ENCODE assay signal across 8 cellular contexts in the genomic region with DNA sequence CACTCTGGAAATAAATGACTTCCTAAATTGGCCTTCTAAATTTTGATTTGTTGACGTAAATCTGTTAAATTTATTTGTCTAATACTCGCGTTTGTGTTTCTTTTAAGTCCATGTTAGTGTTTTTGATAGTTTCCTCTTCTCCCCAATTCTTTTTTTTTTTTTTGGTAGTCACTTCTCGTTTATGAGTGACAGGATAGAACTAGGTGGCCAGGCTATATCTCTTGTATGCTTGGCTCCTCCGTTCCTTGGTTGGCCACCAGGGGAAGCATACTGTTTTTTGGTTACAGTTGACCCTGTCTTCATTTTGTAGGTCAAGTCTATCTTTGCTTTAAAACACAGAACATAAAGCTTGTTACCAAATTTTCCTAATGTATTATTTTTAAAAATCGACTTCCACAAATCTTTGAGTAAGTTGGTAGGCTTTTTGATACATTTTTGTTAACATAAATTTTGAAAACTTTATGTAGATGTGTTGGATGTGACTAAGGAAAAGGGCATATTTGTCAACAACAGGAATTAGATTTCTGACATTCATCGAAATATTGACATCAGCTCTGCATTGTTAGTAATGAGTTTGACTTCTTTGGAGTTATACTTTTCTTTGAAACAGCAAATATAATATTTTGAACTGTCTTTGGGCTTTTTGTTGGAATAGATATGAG. TPM values are rescaled to one million over a fixed set of nuclear protein-coding genes. Genes with fewer than 3 reads are reported as not detected.
DNase-seq lines count a peak whose midpoint lies in the region; ATAC-seq and TF ChIP-seq lines count a peak whose summit lies in the region.

No MANE protein-coding gene starts in this region.

- H4K20me1 ChIP-seq in SU-DHL-6 (ENCODE audit: low read depth, low read length) = no peaks in the 10 kb centered on the region

- peak overlapping the region; percentile 66 for H3K4me2 ChIP-seq in SU-DHL-6 (ENCODE audit: low read depth, low read length, poor library complexity, severe bottlenecking)

- H3K9me3 ChIP-seq in SU-DHL-6 (ENCODE audit: insufficient read depth, low read length) = no peaks in the 10 kb centered on the region

- H2AFZ ChIP-seq in SU-DHL-6 (ENCODE audit: low read depth, low read length, severe bottlenecking) = no peak overlapping the region

- no peaks in the 10 kb centered on the region for H3K27me3 ChIP-seq in SU-DHL-6 (ENCODE audit: low read length)

- peak overlapping the region; percentile 85 for H3K27ac ChIP-seq in SU-DHL-6 (ENCODE audit: low read depth, low read length)

- ATAC-seq in GM21515 (IDR thresholded peaks at IDR 0.05; ENCODE audit: unreplicated experiment) = peak; percentile 30
- no peak for ATAC-seq in left ventricle myocardium superior
- no peak for ATAC-seq in sciatic nerve
- no peak for ATAC-seq in HG02938 (IDR thresholded peaks at IDR 0.05; ENCODE audit: unreplicated experiment)

- DNase-seq in Ammon's horn (ENCODE audit: low spot score) (peak; percentile 63), NCI-H1417 treated with DMSO at 0.1 percent for 48 hours (lab: John Stamatoyannopoulos, UW) (peak; percentile 26), amniotic stem cell (lab: John Stamatoyannopoulos, UW) (peak; percentile 47), left ventricle myocardium superior (peak; percentile 61), sciatic nerve (ENCODE audit: low spot score) (peak; percentile 79)

- H3F3A ChIP-seq in SU-DHL-6 (ENCODE audit: insufficient read depth) = peaks cover 20% of the 10 kb centered on the region

- TF ChIP-seq CTCF in SU-DHL-6 (IDR thresholded peaks at IDR 0.05; ENCODE audit: insufficient read depth, low read length, poor library complexity, severe bottlenecking) = peak; percentile 88

- H3K9me2 ChIP-seq in SU-DHL-6 (replicated peaks; ENCODE audit: insufficient read depth, low read length) = no peaks in the 10 kb centered on the region

- H3K9ac ChIP-seq in SU-DHL-6 (ENCODE audit: low read length) = peak overlapping the region; percentile 68

- no peaks in the 10 kb centered on the region for H3K36me3 ChIP-seq in SU-DHL-6 (ENCODE audit: low read length)

- peaks cover 62% of the 10 kb centered on the region for H3K79me2 ChIP-seq in SU-DHL-6 (ENCODE audit: insufficient read depth, low read length)

- H3K4me3 ChIP-seq in SU-DHL-6 (ENCODE audit: insufficient read depth, low read length, poor library complexity, severe bottlenecking) = peak overlapping the region; percentile 55

- intact Hi-C loops in left ventricle myocardium superior (cut with micrococcal nuclease) = no loop called here
- intact Hi-C loops in sciatic nerve (cut with DNase I) = no loop called here

RNA-seq across cellular contexts. Expression of a gene that starts 2.2 kb away (rescaled TPM):
- 13.0 TPM for total RNA-seq in left ventricle myocardium superior
- total RNA-seq in sciatic nerve = 19.9 TPM

Comparison
In these comparisons a context has a peak if more than half of its experiments do, and no peak if none do; other contexts are left out.
1. DNase-seq: peak in every context shown above with its lines; median percentile 79 in sciatic nerve; 63 in Ammon's horn; 61 in left ventricle myocardium superior; 47 in amniotic stem cell; 26 in NCI-H1417 treated with DMSO at 0.1 percent for 48 hours.